21 cellular contexts compared by ENCODE assay signal in the genomic region with DNA sequence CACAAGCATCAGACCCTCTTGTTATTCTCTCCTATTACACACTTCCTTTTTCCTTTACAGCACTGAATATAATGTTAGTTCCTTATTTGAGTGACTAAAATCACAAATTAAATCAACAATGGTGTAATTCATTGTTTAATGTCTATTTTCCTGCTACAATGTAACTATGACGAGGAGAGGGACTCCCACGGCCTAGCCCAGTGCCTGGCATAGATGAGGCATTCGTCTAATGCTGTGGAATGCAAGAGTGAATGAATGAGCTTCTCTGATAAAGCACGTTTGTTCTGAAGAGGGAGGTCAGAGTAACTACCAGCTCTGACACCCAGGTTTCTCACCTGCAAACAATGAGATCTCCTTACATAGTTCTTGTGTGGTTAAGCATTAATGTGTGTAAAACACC.
DNase-seq lines count a peak whose midpoint lies in the region; ATAC-seq and TF ChIP-seq lines count a peak whose summit lies in the region.
"Had no signal": no experiment of that assay in that cellular context is flagged by ENCODE, and none has a peak within 500 bp of the region (broad histone marks: within the 10 kb centered on the region; RNA-seq: fewer than 3 reads in every experiment).

No MANE protein-coding gene starts in this region.

- H3K27me3 ChIP-seq in mammary epithelial cell (ENCODE audit: insufficient read depth, low read length): no peaks in the 10 kb centered on the region
- H3K27me3 ChIP-seq in endodermal cell (ENCODE audit: control insufficient read depth, insufficient read depth, low read length, poor library complexity, severe bottlenecking): no peaks in the 10 kb centered on the region
- H3K27me3 ChIP-seq in neural progenitor cell: no peaks in the 10 kb centered on the region
- H3K27me3 ChIP-seq: MG63 had no signal

- H3K4me1 Mint-ChIP-seq in MCF 10A (ENCODE audit: insufficient read depth, unreplicated experiment): peaks cover 13% of the 10 kb centered on the region
- peaks cover 11% of the 10 kb centered on the region for H3K4me1 Mint-ChIP-seq in endodermal cell
- H3K4me1 Mint-ChIP-seq in neural progenitor cell: peaks cover 8% of the 10 kb centered on the region
- no peaks in the 10 kb centered on the region for H3K4me1 Mint-ChIP-seq in stimulated activated memory B cell treated with anti-CD40 and anti-IgM and Interleukin-4, amounts not matched to agents 10 μg/mL and 1 μg/mL and 100 μg/mL, for 72 hours

- POLR2A ChIA-PET in MCF 10A (lab: Yijun Ruan, JAX): no interaction called here

- H4K20me1 ChIP-seq in mammary epithelial cell (ENCODE audit: insufficient read depth, low read length) (no peaks in the 10 kb centered on the region), neural progenitor cell (ENCODE audit: low read depth) (no peaks in the 10 kb centered on the region)

- H3K4me2 ChIP-seq in mammary epithelial cell (ENCODE audit: insufficient read depth, low read depth, low read length): no peak overlapping the region
- H3K4me2 ChIP-seq in neural progenitor cell: no peak overlapping the region

- no peak for ATAC-seq in stimulated activated memory B cell treated with anti-CD40 and anti-IgM and Interleukin-4, amounts not matched to agents 10 μg/mL and 1 μg/mL and 100 μg/mL, for 72 hours
- ATAC-seq in GM18502 (IDR thresholded peaks at IDR 0.05; ENCODE audit: poor library complexity, unreplicated experiment) (no peak), GM18498 (IDR thresholded peaks at IDR 0.05; ENCODE audit: unreplicated experiment) (no peak)
- ATAC-seq: K562, Panc1 had no signal

- intact Hi-C loops in mammary epithelial cell (cut with micrococcal nuclease) (loop anchor here (5.0 kb wide), 1 partner anchor 95 kb away; no protein-coding TSS in a partner anchor), MCF 10A (cut with micrococcal nuclease) (no loop called here)

- H3F3A ChIP-seq in neural progenitor cell (ENCODE audit: low read depth): no peaks in the 10 kb centered on the region

- H3K27ac ChIP-seq in mammary epithelial cell (ENCODE audit: insufficient read depth, low read depth, low read length) (no peak overlapping the region), endodermal cell (ENCODE audit: low read depth, low read length) (no peak overlapping the region), neural progenitor cell (no peak overlapping the region)
- H3K27ac ChIP-seq: RWPE1 had no signal

- BruUV-seq in mammary epithelial cell (replicated peaks; lab: Mats Ljungman, UMichigan): no TSS peak
- BruUV-seq in MCF 10A (replicated peaks; lab: Mats Ljungman, UMichigan): no TSS peak

- H3K27me3 Mint-ChIP-seq in MCF 10A (ENCODE audit: insufficient read depth, unreplicated experiment) (no peaks in the 10 kb centered on the region), endodermal cell (ENCODE audit: insufficient read depth) (no peaks in the 10 kb centered on the region), neural progenitor cell (ENCODE audit: insufficient read depth, low read depth) (peaks cover 3% of the 10 kb centered on the region)
- H3K27me3 Mint-ChIP-seq in stimulated activated memory B cell treated with anti-CD40 and anti-IgM and Interleukin-4, amounts not matched to agents 10 μg/mL and 1 μg/mL and 100 μg/mL, for 72 hours: no peaks in the 10 kb centered on the region

- CTCF ChIA-PET in mammary epithelial cell (lab: Charles Lee; ENCODE audit: low non-redundant PET): no interaction called here
- CTCF ChIA-PET in MCF 10A (lab: Yijun Ruan, JAX): no interaction called here

- no peak overlapping the region for H2AFZ ChIP-seq in mammary epithelial cell (ENCODE audit: low read depth, low read length)
- no peak overlapping the region for H2AFZ ChIP-seq in neural progenitor cell (replicated peaks)

- in situ Hi-C loops in mammary epithelial cell (cut with MboI; ENCODE audit: low sequenced_read_pairs in 2 of 2): no loop called here

- H3K36me3 Mint-ChIP-seq in MCF 10A (ENCODE audit: insufficient read depth, unreplicated experiment) (no peaks in the 10 kb centered on the region), endodermal cell (ENCODE audit: low read depth) (no peaks in the 10 kb centered on the region), neural progenitor cell (no peaks in the 10 kb centered on the region)
- H3K36me3 Mint-ChIP-seq in stimulated activated memory B cell treated with anti-CD40 and anti-IgM and Interleukin-4, amounts not matched to agents 10 μg/mL and 1 μg/mL and 100 μg/mL, for 72 hours: no peaks in the 10 kb centered on the region

- H3K27ac Mint-ChIP-seq in MCF 10A (ENCODE audit: low read depth, unreplicated experiment): no peak overlapping the region
- H3K27ac Mint-ChIP-seq in endodermal cell: peak overlapping the region; percentile 14
- no peak overlapping the region for H3K27ac Mint-ChIP-seq in neural progenitor cell
- no peak overlapping the region for H3K27ac Mint-ChIP-seq in stimulated activated memory B cell treated with anti-CD40 and anti-IgM and Interleukin-4, amounts not matched to agents 10 μg/mL and 1 μg/mL and 100 μg/mL, for 72 hours

- dilution Hi-C loops in mammary epithelial cell (cut with HindIII; ENCODE audit: low sequenced_read_pairs): no loop called here

- H3K9ac ChIP-seq in mammary epithelial cell (ENCODE audit: insufficient read depth, low read length) (no peak overlapping the region), endodermal cell (ENCODE audit: extremely low read depth, low read length, poor library complexity, severe bottlenecking) (no peak overlapping the region), neural progenitor cell (no peak overlapping the region)

- H3K4me3 ChIP-seq in mammary epithelial cell (replicated peaks in 1 of 3; ENCODE audit: insufficient read depth in 1 of 3, low read depth in 2 of 3, low read length in 3 of 3): no peak overlapping the region
- no peak overlapping the region for H3K4me3 ChIP-seq in endodermal cell (ENCODE audit: low read length)
- no peak overlapping the region for H3K4me3 ChIP-seq in neural progenitor cell
- H3K4me3 ChIP-seq: K562, MG63 had no signal

- 73% methylated on average over 4 of the region's 4 CpGs for WGBS in mammary epithelial cell (ENCODE audit: low coverage, missing lambda C conversion rate)
- 64 to 81% methylated on average over 4 of the region's 4 CpGs for WGBS in endodermal cell (ENCODE audit: insufficient coverage in 1 of 2, insufficient read length in 1 of 2), 2 experiments

- H3K79me2 ChIP-seq in mammary epithelial cell (ENCODE audit: insufficient read depth, low read length): no peaks in the 10 kb centered on the region
- H3K79me2 ChIP-seq in neural progenitor cell (ENCODE audit: low read depth): no peaks in the 10 kb centered on the region

- H3K36me3 ChIP-seq in mammary epithelial cell (ENCODE audit: insufficient read depth, low read length): no peaks in the 10 kb centered on the region
- no peaks in the 10 kb centered on the region for H3K36me3 ChIP-seq in endodermal cell (ENCODE audit: control insufficient read depth, insufficient read depth, low read length)
- H3K36me3 ChIP-seq in neural progenitor cell: no peaks in the 10 kb centered on the region
- H3K36me3 ChIP-seq: MG63 had no signal

- DNase-seq in mammary epithelial cell (peak; percentile 41), MCF 10A (ENCODE audit: unreplicated experiment) (no peak), endodermal cell (no peak), neural progenitor cell (ENCODE audit: low spot score) (peak; percentile 12)
- DNase-seq: DMS53; MG63; NCI-H1048; NCI-H1417; NCI-H1694; NCI-H2029 treated with DMSO at 0.1 percent for 48 hours; NCI-H446 treated with DMSO at 0.1 percent for 48 hours; NCI-H526; NCI-H82; NK-92 treated with Interleukin-12 subunit alpha and Interleukin-12 subunit beta, amount 100 ng/mL, for 24 hours; SHP77 had no signal

- no peak overlapping the region for H3K4me3 Mint-ChIP-seq in MCF 10A (ENCODE audit: unreplicated experiment)
- H3K4me3 Mint-ChIP-seq in endodermal cell: no peak overlapping the region
- no peak overlapping the region for H3K4me3 Mint-ChIP-seq in neural progenitor cell
- no peak overlapping the region for H3K4me3 Mint-ChIP-seq in stimulated activated memory B cell treated with anti-CD40 and anti-IgM and Interleukin-4, amounts not matched to agents 10 μg/mL and 1 μg/mL and 100 μg/mL, for 72 hours

- H3K9me3 ChIP-seq in mammary epithelial cell (replicated peaks; ENCODE audit: insufficient read depth, low read length): no peaks in the 10 kb centered on the region
- no peaks in the 10 kb centered on the region for H3K9me3 ChIP-seq in endodermal cell (ENCODE audit: control insufficient read depth, low read length)
- H3K9me3 ChIP-seq in neural progenitor cell (ENCODE audit: low read depth): no peaks in the 10 kb centered on the region
- H3K9me3 ChIP-seq: MG63 had no signal

- H3K9me3 Mint-ChIP-seq in MCF 10A (ENCODE audit: unreplicated experiment) (no peaks in the 10 kb centered on the region), endodermal cell (no peaks in the 10 kb centered on the region), neural progenitor cell (no peaks in the 10 kb centered on the region)
- H3K9me3 Mint-ChIP-seq in stimulated activated memory B cell treated with anti-CD40 and anti-IgM and Interleukin-4, amounts not matched to agents 10 μg/mL and 1 μg/mL and 100 μg/mL, for 72 hours: no peaks in the 10 kb centered on the region

- no peak for TF ChIP-seq CTCF in mammary epithelial cell (conservative IDR thresholded peaks at IDR 0.05 in 1 of 2, IDR thresholded peaks at IDR 0.05 in 1 of 2; ENCODE audit: extremely low read depth in 1 of 2, insufficient read depth in 1 of 2, low read depth in 1 of 2, low read length in 2 of 2)
- no peak for TF ChIP-seq CTCF in MCF 10A (IDR thresholded peaks at IDR 0.05; ENCODE audit: unreplicated experiment)
- no peak for TF ChIP-seq CTCF in endodermal cell (conservative IDR thresholded peaks at IDR 0.05)
- TF ChIP-seq CTCF in neural progenitor cell (IDR thresholded peaks at IDR 0.05): no peak

- peaks cover 15% of the 10 kb centered on the region for H3K4me1 ChIP-seq in mammary epithelial cell (ENCODE audit: insufficient read depth, low read length)
- H3K4me1 ChIP-seq in endodermal cell (ENCODE audit: control insufficient read depth, insufficient read depth, low read length): no peaks in the 10 kb centered on the region
- H3K4me1 ChIP-seq in neural progenitor cell: peaks cover 5% of the 10 kb centered on the region

Comparison
In these comparisons a context has a peak if more than half of its experiments do, and no peak if none do; other contexts are left out.
1. DNase-seq: peak in mammary epithelial cell (single experiment) and neural progenitor cell (single experiment); none in MCF 10A (single experiment) and endodermal cell (single experiment).